In genomic region chr3:39383190-39383912, GRCh38 we compare ENCODE assay signal across 8 cellular contexts.
A peak's percentile ranks its signal among the peaks of the same experiment; 100 is the strongest.
DNase-seq lines count a peak whose midpoint lies in the region; ATAC-seq lines count a peak whose summit lies in the region.

Gene SLC25A38, plus strand, starts transcription at chr3:39383370. Its CDS starts 355 bp downstream, at chr3:39383725.

- no peaks in the 10 kb centered on the region for H3K27me3 Mint-ChIP-seq in memory B cell

- peaks cover 7% of the 10 kb centered on the region for H3K36me3 Mint-ChIP-seq in memory B cell

- H3K4me1 ChIP-seq in duodenal mucosa (ENCODE audit: control insufficient read depth in 1 of 2, insufficient read depth in 2 of 2, low read length in 2 of 2), result peaks cover 26 to 28% of the 10 kb centered on the region in 2 donors

- peak within 1 kb of the TSS; percentile 98 for H3K4me3 Mint-ChIP-seq in memory B cell

- no peaks in the 10 kb centered on the region for H3K9me3 Mint-ChIP-seq in memory B cell

- H3K4me1 Mint-ChIP-seq in memory B cell, result peaks cover 27% of the 10 kb centered on the region

- H3K27ac ChIP-seq in duodenal mucosa (ENCODE audit: low read depth, low read length), result peak within 1 kb of the TSS; percentile 96

- ATAC-seq in HG03469 (IDR thresholded peaks at IDR 0.05; ENCODE audit: unreplicated experiment) (peak; percentile 45), memory B cell (ENCODE audit: low read depth) (peak; percentile 73)

- no peaks in the 10 kb centered on the region for H3K27me3 ChIP-seq in duodenal mucosa (ENCODE audit: control insufficient read depth in 1 of 2, insufficient read depth in 2 of 2, low read length in 2 of 2)

- H3K9ac ChIP-seq in duodenal mucosa (ENCODE audit: low read depth in 1 of 2, low read length in 2 of 2), result peak within 1 kb of the TSS; percentile 88 to 94

- H3K36me3 ChIP-seq in duodenal mucosa (ENCODE audit: control insufficient read depth in 1 of 2, insufficient read depth in 2 of 2, low read length in 2 of 2), result no peaks in the 10 kb centered on the region

- H3K9me3 ChIP-seq in duodenal mucosa (ENCODE audit: control insufficient read depth in 1 of 2, low read length in 2 of 2), result no peaks in the 10 kb centered on the region

- DNase-seq in AG08395 (ENCODE audit: low spot score) (peak; percentile 85), GM19240 (ENCODE audit: insufficient read length, low spot score) (peak; percentile 56), memory B cell (ENCODE audit: low spot score in 2 of 2) (peak; percentile 71 to 77), NCI-H748 treated with DMSO at 0.1 percent for 48 hours (lab: John Stamatoyannopoulos, UW) (no peak)
- peak; percentile 70 to 80 for DNase-seq in activated CD4-positive, alpha-beta T cell treated with anti-CD3 and anti-CD28 coated beads for 4 hours
- peak; percentile 52 for DNase-seq in stimulated activated CD8-positive, alpha-beta memory T cell treated with anti-CD3 and anti-CD28 coated beads, Interleukin-15, amount 100 ng/mL, for 1 hour (ENCODE audit: low read depth)

- H3K27ac Mint-ChIP-seq in memory B cell, result peak within 1 kb of the TSS; percentile 97

- H3K4me3 ChIP-seq in duodenal mucosa (ENCODE audit: low read depth in 1 of 2, low read length in 2 of 2), result peak within 1 kb of the TSS; percentile 85 to 86
